In genomic region chr17:29042679-29043538, GRCh38 we compare ENCODE assay signal across 1 cellular context.
TF ChIP-seq lines count a peak whose summit lies in the region.

Gene PIPOX (plus strand): TSS chr17:29043141. CDS start chr17:29043226, 85 bp downstream.

TF ChIP-seq in HepG2, 621 proteins besides CTCF, POLR2A, EP300 and RAD21 (continued from another document):
- TF ChIP-seq BCL3 (CRISPR knock-in tag; IDR thresholded peaks at IDR 0.05) (no peak), SAFB2 (CRISPR knock-in tag; IDR thresholded peaks at IDR 0.05; ENCODE audit: borderline replicate concordance, low read depth) (no peak; the same call in 1 of the 2 replicates), CHD4 (IDR thresholded peaks at IDR 0.05; ENCODE audit: borderline replicate concordance, low read length) (no peak), ZNF691 (CRISPR knock-in tag; IDR thresholded peaks at IDR 0.05; ENCODE audit: borderline replicate concordance, low read depth) (peak; percentile 69; the same call in 1 of the 2 replicates), ZFAT (CRISPR knock-in tag; conservative IDR thresholded peaks at IDR 0.05) (no peak), ZNF570 (CRISPR knock-in tag; IDR thresholded peaks at IDR 0.05; ENCODE audit: borderline replicate concordance) (no peak), RARA (CRISPR knock-in tag; IDR thresholded peaks at IDR 0.05) (peak; percentile 61), HMGXB4 (CRISPR knock-in tag; IDR thresholded peaks at IDR 0.05; ENCODE audit: borderline replicate concordance in 1 of 2, low read depth in 1 of 2) (peak; percentile 66 to 77), ARID2 (CRISPR knock-in tag; IDR thresholded peaks at IDR 0.05; ENCODE audit: borderline replicate concordance) (no peak), ZNF720 (CRISPR knock-in tag; IDR thresholded peaks at IDR 0.05) (no peak), ZNF276 (CRISPR knock-in tag; IDR thresholded peaks at IDR 0.05; ENCODE audit: low read depth) (no peak), ZNF605 (CRISPR knock-in tag; IDR thresholded peaks at IDR 0.05) (peak; percentile 93), ZBTB14 (CRISPR knock-in tag; IDR thresholded peaks at IDR 0.05) (no peak), ZNF224 (CRISPR knock-in tag; IDR thresholded peaks at IDR 0.05) (no peak), NFE2L2 (IDR thresholded peaks at IDR 0.05; ENCODE audit: low read length) (no peak), PITX1 (CRISPR knock-in tag; IDR thresholded peaks at IDR 0.05) (peak; percentile 76; the same call in 1 of the 2 replicates), KDM4B (CRISPR knock-in tag; IDR thresholded peaks at IDR 0.05) (no peak; the same call in 1 of the 2 replicates), HOXD1 (CRISPR knock-in tag; IDR thresholded peaks at IDR 0.05) (no peak), ZNF12 (CRISPR knock-in tag; IDR thresholded peaks at IDR 0.05) (no peak), GABPA (IDR thresholded peaks at IDR 0.05; ENCODE audit: low read depth, low read length) (no peak), GABPA (CRISPR knock-in tag; IDR thresholded peaks at IDR 0.05; ENCODE audit: low read depth) (peak; percentile 44), PHF5A (CRISPR knock-in tag; IDR thresholded peaks at IDR 0.05; ENCODE audit: low read depth, unreplicated experiment) (no peak), ZNF792 (CRISPR knock-in tag; IDR thresholded peaks at IDR 0.05) (no peak), ZNF274 (CRISPR knock-in tag; IDR thresholded peaks at IDR 0.05) (no peak; the same call in 1 of the 2 replicates), SIX1 (CRISPR knock-in tag; IDR thresholded peaks at IDR 0.05; ENCODE audit: borderline replicate concordance) (no peak), ZNF232 (CRISPR knock-in tag; IDR thresholded peaks at IDR 0.05; ENCODE audit: borderline replicate concordance) (0 out of 2 replicates have a peak, but pooled peaks have one; percentile 53), RNF219 (CRISPR knock-in tag; IDR thresholded peaks at IDR 0.05) (no peak), ZNF749 (CRISPR knock-in tag; IDR thresholded peaks at IDR 0.05; ENCODE audit: borderline replicate concordance) (no peak), KDM3A (CRISPR knock-in tag; IDR thresholded peaks at IDR 0.05; ENCODE audit: low read depth) (peak; percentile 65; the same call in 1 of the 2 replicates), PRDM10 (CRISPR knock-in tag; IDR thresholded peaks at IDR 0.05; ENCODE audit: low read depth) (no peak; the same call in 1 of the 2 replicates), TAF1 (CRISPR knock-in tag; IDR thresholded peaks at IDR 0.05) (peak; percentile 90), FOSL1 (CRISPR knock-in tag; IDR thresholded peaks at IDR 0.05; ENCODE audit: borderline replicate concordance) (no peak), ZNF790 (CRISPR knock-in tag; IDR thresholded peaks at IDR 0.05; ENCODE audit: borderline replicate concordance) (no peak)
